In genomic region chr21:20998886-20999285, GRCh38 we compare ENCODE assay signal across 8 cellular contexts. TPM values are rescaled to one million over a fixed set of nuclear protein-coding genes. Genes with fewer than 3 reads are reported as not detected.
A peak's percentile ranks its signal among the peaks of the same experiment; 100 is the strongest.
DNase-seq lines count a peak whose midpoint lies in the region; ATAC-seq, FAIRE-seq and TF ChIP-seq lines count a peak whose summit lies in the region.

No MANE protein-coding gene starts in this region.

- ATAC-seq in GM18870 (IDR thresholded peaks at IDR 0.05; ENCODE audit: unreplicated experiment) = no peak

- no peaks in the 10 kb centered on the region for H3K36me3 ChIP-seq in BLaER1
- H3K36me3 ChIP-seq in MM.1S (replicated peaks; ENCODE audit: insufficient read depth, low read length) = no peaks in the 10 kb centered on the region
- H3K36me3 ChIP-seq in endothelial cell of umbilical vein (ENCODE audit: control insufficient read depth in 2 of 2, extremely low read depth in 1 of 2, insufficient read depth in 2 of 2, low read length in 2 of 2) = no peaks in the 10 kb centered on the region
- no peaks in the 10 kb centered on the region for H3K36me3 ChIP-seq in ovary

- FAIRE-seq in endothelial cell of umbilical vein (lab: Jason Lieb, UNC) = no peak

- H3K27ac ChIP-seq in BLaER1 (no peak overlapping the region), MM.1S (ENCODE audit: low read length) (no peak overlapping the region), endothelial cell of umbilical vein (ENCODE audit: insufficient read depth, low read depth, low read length) (no peak overlapping the region), ovary (no peak overlapping the region)

- H3K9me1 ChIP-seq in endothelial cell of umbilical vein (replicated peaks; ENCODE audit: control insufficient read depth, extremely low read depth, insufficient read depth, low read length) = no peaks in the 10 kb centered on the region

- peak overlapping the region; percentile 68 for H3K4me2 ChIP-seq in BLaER1
- H3K4me2 ChIP-seq in MM.1S (ENCODE audit: low read depth, low read length) = peak overlapping the region; percentile 73
- peak overlapping the region; percentile 95 for H3K4me2 ChIP-seq in endothelial cell of umbilical vein (ENCODE audit: insufficient read depth, low read length)

- DNase-seq in MM.1S (no peak), endothelial cell of umbilical vein (ENCODE audit: low read depth, low spot score) (no peak), ovary (no peak), NCI-H1436 treated with DMSO at 0.1 percent for 48 hours (lab: John Stamatoyannopoulos, UW) (no peak), RPMI8226 (no peak), cortex of kidney (lab: John Stamatoyannopoulos, UW) (no peak)

- H3K9ac ChIP-seq in BLaER1 (no peak overlapping the region), MM.1S (ENCODE audit: low read length) (peak overlapping the region; percentile 45; the same call in 1 of the 2 replicates), endothelial cell of umbilical vein (replicated peaks; ENCODE audit: extremely low read depth, insufficient read depth, low read length) (no peak overlapping the region)

- no peak for TF ChIP-seq EP300 in ovary (IDR thresholded peaks at IDR 0.05)

- CTCF ChIA-PET in endothelial cell of umbilical vein (lab: Charles Lee) = interaction anchor here (1.1 to 1.2 kb wide), 2 partner anchors 18 to 1794 kb away, joined by 3 to 4 read pairs; no protein-coding TSS in a partner anchor

- no peaks in the 10 kb centered on the region for H3K27me3 ChIP-seq in BLaER1
- no peaks in the 10 kb centered on the region for H3K27me3 ChIP-seq in MM.1S (replicated peaks; ENCODE audit: insufficient read depth, low read length)
- H3K27me3 ChIP-seq in endothelial cell of umbilical vein (ENCODE audit: control insufficient read depth in 2 of 2, insufficient read depth in 2 of 2, low read length in 2 of 2) = peaks cover 6 to 10% of the 10 kb centered on the region in 2 experiments
- H3K27me3 ChIP-seq in ovary = no peaks in the 10 kb centered on the region

- no peaks in the 10 kb centered on the region for H3K79me2 ChIP-seq in MM.1S (ENCODE audit: low read length)
- H3K79me2 ChIP-seq in endothelial cell of umbilical vein (ENCODE audit: control insufficient read depth, insufficient read depth, low read length) = no peaks in the 10 kb centered on the region

- WGBS in ovary, 3 donors = 3 to 5% (median 3%) methylated on average over 5 of the region's 5 CpGs

- peaks cover 16% of the 10 kb centered on the region for H3F3A ChIP-seq in MM.1S (ENCODE audit: insufficient read depth, low read length)

- H3K4me1 ChIP-seq in BLaER1 = no peaks in the 10 kb centered on the region
- H3K4me1 ChIP-seq in MM.1S (ENCODE audit: low read length) = peaks cover 8% of the 10 kb centered on the region
- peaks cover 9% of the 10 kb centered on the region for H3K4me1 ChIP-seq in endothelial cell of umbilical vein (ENCODE audit: control insufficient read depth, extremely low read depth, insufficient read depth, low read length)
- H3K4me1 ChIP-seq in ovary (ENCODE audit: insufficient read depth) = peaks cover 5% of the 10 kb centered on the region

- TF ChIP-seq POLR2A in endothelial cell of umbilical vein (IDR thresholded peaks at IDR 0.05; ENCODE audit: low read depth, low read length) = no peak
- TF ChIP-seq POLR2A in ovary (IDR thresholded peaks at IDR 0.05) = no peak

- intact Hi-C loops in endothelial cell of umbilical vein (cut with micrococcal nuclease) = loop anchor here (1.0 to 2.0 kb wide), 3 partner anchors 688 to 1792 kb away; no protein-coding TSS in a partner anchor
- intact Hi-C loops in ovary (cut with DNase I) = no loop called here

- no peaks in the 10 kb centered on the region for H3K9me2 ChIP-seq in MM.1S (replicated peaks; ENCODE audit: insufficient read depth, low read length)

- H2AFZ ChIP-seq in MM.1S (ENCODE audit: low read length) (peak overlapping the region; percentile 88), endothelial cell of umbilical vein (ENCODE audit: low read depth, low read length) (peak overlapping the region; percentile 98)

- POLR2A ChIA-PET in endothelial cell of umbilical vein (lab: Charles Lee) = no interaction called here

- H4K20me1 ChIP-seq in BLaER1 = no peaks in the 10 kb centered on the region
- H4K20me1 ChIP-seq in MM.1S (ENCODE audit: insufficient read depth, low read length) = no peaks in the 10 kb centered on the region
- H4K20me1 ChIP-seq in endothelial cell of umbilical vein (replicated peaks; ENCODE audit: control insufficient read depth, extremely low read depth, insufficient read depth, low read length) = no peaks in the 10 kb centered on the region

- TF ChIP-seq CTCF in MM.1S (IDR thresholded peaks at IDR 0.05; ENCODE audit: low read length) (no peak), endothelial cell of umbilical vein (IDR thresholded peaks at IDR 0.05; ENCODE audit: extremely low read depth in 1 of 2, insufficient read depth in 1 of 2, low read depth in 1 of 2, low read length in 2 of 2) (no peak), ovary (IDR thresholded peaks at IDR 0.05) (no peak)

- peaks cover 11% of the 10 kb centered on the region for H3K9me3 ChIP-seq in BLaER1
- H3K9me3 ChIP-seq in MM.1S (replicated peaks; ENCODE audit: insufficient read depth, low read length) = no peaks in the 10 kb centered on the region
- no peaks in the 10 kb centered on the region for H3K9me3 ChIP-seq in endothelial cell of umbilical vein (replicated peaks; ENCODE audit: control insufficient read depth, insufficient read depth, low read length)
- H3K9me3 ChIP-seq in ovary = no peaks in the 10 kb centered on the region

- dilution Hi-C loops in endothelial cell of umbilical vein (cut with MboI; ENCODE audit: extremely low pct_ligation_motif_present, low sequenced_read_pairs) = no loop called here

- H3K4me3 ChIP-seq in BLaER1 (peak overlapping the region; percentile 67), MM.1S (ENCODE audit: low read length) (peak overlapping the region; percentile 74), endothelial cell of umbilical vein (replicated peaks in 1 of 3; ENCODE audit: insufficient read depth in 1 of 3, low read depth in 1 of 3, low read length in 3 of 3) (peak overlapping the region in 2 of 3 experiments; percentile 49 to 68), ovary (peak overlapping the region; percentile 51)

- BruUV-seq in endothelial cell of umbilical vein (replicated peaks; lab: Mats Ljungman, UMichigan) = no TSS peak

TF ChIP-seq in endothelial cell of umbilical vein, 7 proteins besides CTCF, POLR2A, EP300 and RAD21:
- TF ChIP-seq POLR2AphosphoS5 (IDR thresholded peaks at IDR 0.05; ENCODE audit: insufficient read depth, low read depth, low read length) (no peak), MYC (IDR thresholded peaks at IDR 0.05; ENCODE audit: low read depth, low read length) (no peak), MAX (IDR thresholded peaks at IDR 0.05; ENCODE audit: insufficient read depth, insufficient read length) (no peak), GATA2 (IDR thresholded peaks at IDR 0.05; ENCODE audit: insufficient read depth, insufficient read length, low read depth, low read length) (no peak), JUN (IDR thresholded peaks at IDR 0.05; ENCODE audit: borderline replicate concordance, insufficient read depth, insufficient read length, low read depth) (no peak), FOS (IDR thresholded peaks at IDR 0.05; ENCODE audit: borderline replicate concordance, insufficient read depth, low read length) (no peak), EZH2 (IDR thresholded peaks at IDR 0.05; ENCODE audit: borderline replicate concordance, low read depth, low read length, severe bottlenecking) (no peak)

RNA-seq across cellular contexts. Expression of gene NCAM2, which starts 0.7 kb away (rescaled TPM):
- 0.27 and 1.4 TPM in 2 replicates for total RNA-seq in endothelial cell of umbilical vein
- 0.08 and 0.11 TPM in 2 replicates for polyA plus RNA-seq in endothelial cell of umbilical vein
- 0.15 and 0.18 TPM in 2 replicates for polyA plus RNA-seq in endothelial cell of umbilical vein (2011; cell fraction: cytosol; rRNA removed)
- polyA plus RNA-seq in endothelial cell of umbilical vein (2011; cell fraction: nucleus; rRNA removed) = 0.12 and 0.32 TPM in 2 replicates
- polyA plus RNA-seq in endothelial cell of umbilical vein (2012) = 0.98 and 1.5 TPM in 2 replicates
- polyA minus RNA-seq in endothelial cell of umbilical vein = 0.53 and 3.3 TPM in 2 replicates
- 0.61 TPM for polyA minus RNA-seq in endothelial cell of umbilical vein (2011; cell fraction: cytosol; rRNA and poly(A)+ RNA removed)
- polyA minus RNA-seq in endothelial cell of umbilical vein (2011; cell fraction: nucleus; rRNA and poly(A)+ RNA removed) = 0.34 and 0.63 TPM in 2 replicates
- 1 to 10 TPM in 4 of 7 donors, under 1 TPM in 3; 0.42 to 2.4 (median 1.2) TPM for total RNA-seq in ovary
- 1 to 10 TPM in 1 of 2 donors, under 1 TPM in 1; 0.35 to 6.8 TPM for polyA plus RNA-seq in ovary
